20 cellular contexts compared by ENCODE assay signal in the genomic region with DNA sequence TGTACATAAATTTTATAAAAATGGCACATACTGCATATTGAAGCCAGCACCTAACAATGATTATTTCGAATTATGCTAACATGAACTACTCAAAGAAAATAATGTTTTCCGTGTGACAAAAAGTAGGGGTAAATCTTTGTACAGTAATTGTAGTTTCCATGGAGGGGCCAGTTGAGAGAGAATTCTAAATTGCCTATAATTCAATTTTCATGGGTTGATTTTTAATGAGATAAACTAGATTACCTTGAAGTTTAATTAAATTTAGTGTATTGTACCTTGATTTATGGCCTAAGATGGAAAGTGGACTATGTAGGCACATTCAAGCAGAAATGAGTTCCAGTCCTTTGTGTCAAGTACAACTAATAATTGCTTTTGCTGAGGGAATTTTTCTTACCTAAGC. TPM values are rescaled to one million over a fixed set of nuclear protein-coding genes. Genes with fewer than 3 reads are reported as not detected.
DNase-seq lines count a peak whose midpoint lies in the region; ATAC-seq and TF ChIP-seq lines count a peak whose summit lies in the region.
"Had no signal": no experiment of that assay in that cellular context is flagged by ENCODE, and none has a peak within 500 bp of the region (broad histone marks: within the 10 kb centered on the region; RNA-seq: fewer than 3 reads in every experiment).

No MANE protein-coding gene starts in this region.

- TF ChIP-seq EP300 in SK-N-SH (IDR thresholded peaks at IDR 0.05; ENCODE audit: borderline replicate concordance in 1 of 2, low read depth in 1 of 2, low read length in 1 of 2) = no peak

- H3K4me1 Mint-ChIP-seq in mesothelial cell of epicardium = peaks cover 44% of the 10 kb centered on the region
- H3K4me1 Mint-ChIP-seq in activated naive CD4-positive, alpha-beta T cell treated with anti-CD3 and anti-CD28 coated beads, Interleukin-2, amount 10 ng/mL, durations not matched to agents 7 days and 5 days = peaks cover 8% of the 10 kb centered on the region

- no peaks in the 10 kb centered on the region for H3K36me3 Mint-ChIP-seq in mesothelial cell of epicardium
- no peaks in the 10 kb centered on the region for H3K36me3 Mint-ChIP-seq in activated naive CD4-positive, alpha-beta T cell treated with anti-CD3 and anti-CD28 coated beads, Interleukin-2, amount 10 ng/mL, durations not matched to agents 7 days and 5 days

- TF ChIP-seq RAD21 in SK-N-SH (IDR thresholded peaks at IDR 0.05; ENCODE audit: low read length) = no peak

- H3K36me3 ChIP-seq in SK-N-SH (replicated peaks in 1 of 2; ENCODE audit: control insufficient read depth in 1 of 2, insufficient read depth in 2 of 2, low read length in 1 of 2) = peaks cover 0 to 7% of the 10 kb centered on the region in 2 experiments
- H3K36me3 ChIP-seq: BLaER1 had no signal

- ATAC-seq in SK-N-SH treated with all-trans-retinoic acid at 6 μM for 48 hours = no peak
- ATAC-seq: CD8-positive, alpha-beta T cell; GM23338; HCT116 had no signal

- H3K9me3 ChIP-seq in SK-N-SH = no peaks in the 10 kb centered on the region
- H3K9me3 ChIP-seq: BLaER1, Caco-2 had no signal

- peak overlapping the region; percentile 11 for H3K27ac Mint-ChIP-seq in mesothelial cell of epicardium
- no peak overlapping the region for H3K27ac Mint-ChIP-seq in activated naive CD4-positive, alpha-beta T cell treated with anti-CD3 and anti-CD28 coated beads, Interleukin-2, amount 10 ng/mL, durations not matched to agents 7 days and 5 days
- H3K27ac Mint-ChIP-seq: B cell; CD8-positive, alpha-beta T cell; GM23338; H9; HFFc6 had no signal

- no peaks in the 10 kb centered on the region for H3K9me2 ChIP-seq in SK-N-SH

- peaks cover 85% of the 10 kb centered on the region for H4K20me1 ChIP-seq in SK-N-SH (ENCODE audit: insufficient read depth)

- no peak overlapping the region for H3K27ac ChIP-seq in SK-N-SH (ENCODE audit: low read depth in 2 of 2, low read length in 1 of 2)
- H3K27ac ChIP-seq: 22Rv1, BLaER1, C4-2B had no signal

- TF ChIP-seq CTCF in SK-N-SH (IDR thresholded peaks at IDR 0.05) = no peak
- TF ChIP-seq CTCF in mesothelial cell of epicardium (IDR thresholded peaks at IDR 0.05; ENCODE audit: unreplicated experiment) = no peak

- no peaks in the 10 kb centered on the region for H3K9me3 Mint-ChIP-seq in mesothelial cell of epicardium
- no peaks in the 10 kb centered on the region for H3K9me3 Mint-ChIP-seq in activated naive CD4-positive, alpha-beta T cell treated with anti-CD3 and anti-CD28 coated beads, Interleukin-2, amount 10 ng/mL, durations not matched to agents 7 days and 5 days
- H3K9me3 Mint-ChIP-seq: CD4-positive, CD25-positive, alpha-beta regulatory T cell; CD8-positive, alpha-beta T cell; GM23338; HFFc6 had no signal

- H3K27me3 ChIP-seq in SK-N-SH (ENCODE audit: insufficient read depth) = no peaks in the 10 kb centered on the region

- H3K4me3 ChIP-seq in SK-N-SH (ENCODE audit: low read depth in 2 of 2, low read length in 1 of 2) = no peak overlapping the region
- H3K4me3 ChIP-seq: BLaER1, GM23338 had no signal

- POLR2A ChIA-PET in SK-N-SH (lab: Yijun Ruan, JAX) = no interaction called here

- 93% methylated on average over 2 of the region's 2 CpGs for WGBS in SK-N-SH (ENCODE audit: low lambda C conversion rate)

- H3K27me3 Mint-ChIP-seq in mesothelial cell of epicardium (ENCODE audit: low read depth) = no peaks in the 10 kb centered on the region
- peaks cover 32% of the 10 kb centered on the region for H3K27me3 Mint-ChIP-seq in activated naive CD4-positive, alpha-beta T cell treated with anti-CD3 and anti-CD28 coated beads, Interleukin-2, amount 10 ng/mL, durations not matched to agents 7 days and 5 days
- H3K27me3 Mint-ChIP-seq: B cell had no signal

- CTCF ChIA-PET in SK-N-SH (lab: Yijun Ruan, JAX) = interaction anchor here (0.7 kb wide), 1 partner anchor 12 kb away, joined by 3 read pairs; no protein-coding TSS in a partner anchor
- CTCF ChIA-PET in activated naive CD4-positive, alpha-beta T cell treated with anti-CD3 and anti-CD28 coated beads, Interleukin-2, amount 10 ng/mL, durations not matched to agents 7 days and 5 days (lab: Charles Lee) = no interaction called here

- H3K79me2 ChIP-seq in SK-N-SH (ENCODE audit: insufficient read depth) = peaks cover 94% of the 10 kb centered on the region

- H3K9ac ChIP-seq in SK-N-SH = no peak overlapping the region
- H3K9ac ChIP-seq: BLaER1 had no signal

- DNase-seq in SK-N-SH (no peak), SK-N-DZ (ENCODE audit: low spot score) (peak; percentile 71), mesothelial cell of epicardium (ENCODE audit: low spot score in 2 of 2, unreplicated experiment in 2 of 2) (no peak), hippocampal formation (lab: John Stamatoyannopoulos, UW) (no peak)
- DNase-seq in activated naive CD4-positive, alpha-beta T cell treated with anti-CD3 and anti-CD28 coated beads, Interleukin-2, amount 10 ng/mL, durations not matched to agents 7 days and 5 days = no peak
- no peak for DNase-seq in activated CD4-positive, CD25-positive, alpha-beta regulatory T cell (lab: John Stamatoyannopoulos, UW)
- DNase-seq: Caco-2; CD4-positive, CD25-positive, alpha-beta regulatory T cell; CD8-positive, alpha-beta T cell; DMS153; DND-41; H9; HFFc6 had no signal

- H2AFZ ChIP-seq in SK-N-SH (ENCODE audit: low read depth) = no peak overlapping the region
- H2AFZ ChIP-seq: GM23338 had no signal

- H3K4me1 ChIP-seq in SK-N-SH (ENCODE audit: control insufficient read depth in 1 of 2, insufficient read depth in 2 of 2, low read depth in 1 of 2, low read length in 1 of 2) = peaks cover 14% of the 10 kb centered on the region in 2 experiments; a peak in 3 of 4 replicates

- H3F3A ChIP-seq in SK-N-SH (replicated peaks; ENCODE audit: insufficient read depth) = peaks cover 17% of the 10 kb centered on the region

- H3K4me2 ChIP-seq in SK-N-SH = no peak overlapping the region
- H3K4me2 ChIP-seq: BLaER1, GM23338 had no signal

- no peak overlapping the region for H3K4me3 Mint-ChIP-seq in mesothelial cell of epicardium
- H3K4me3 Mint-ChIP-seq in activated naive CD4-positive, alpha-beta T cell treated with anti-CD3 and anti-CD28 coated beads, Interleukin-2, amount 10 ng/mL, durations not matched to agents 7 days and 5 days = no peak overlapping the region
- H3K4me3 Mint-ChIP-seq: B cell; CD8-positive, alpha-beta T cell; GM23338; H9; HFFc6 had no signal

TF ChIP-seq in SK-N-SH treated with all-trans-retinoic acid at 6 μM for 48 hours, 23 proteins besides CTCF, POLR2A, EP300 and RAD21:
- TF ChIP-seq ISL1 (CRISPR knock-in tag; IDR thresholded peaks at IDR 0.05) (peak; percentile 64), SNAI2 (CRISPR knock-in tag; IDR thresholded peaks at IDR 0.05) (no peak), ZC3H10 (CRISPR knock-in tag; IDR thresholded peaks at IDR 0.05) (peak; percentile 6; the same call in 1 of the 2 replicates)
- TF ChIP-seq, protein P1, sequence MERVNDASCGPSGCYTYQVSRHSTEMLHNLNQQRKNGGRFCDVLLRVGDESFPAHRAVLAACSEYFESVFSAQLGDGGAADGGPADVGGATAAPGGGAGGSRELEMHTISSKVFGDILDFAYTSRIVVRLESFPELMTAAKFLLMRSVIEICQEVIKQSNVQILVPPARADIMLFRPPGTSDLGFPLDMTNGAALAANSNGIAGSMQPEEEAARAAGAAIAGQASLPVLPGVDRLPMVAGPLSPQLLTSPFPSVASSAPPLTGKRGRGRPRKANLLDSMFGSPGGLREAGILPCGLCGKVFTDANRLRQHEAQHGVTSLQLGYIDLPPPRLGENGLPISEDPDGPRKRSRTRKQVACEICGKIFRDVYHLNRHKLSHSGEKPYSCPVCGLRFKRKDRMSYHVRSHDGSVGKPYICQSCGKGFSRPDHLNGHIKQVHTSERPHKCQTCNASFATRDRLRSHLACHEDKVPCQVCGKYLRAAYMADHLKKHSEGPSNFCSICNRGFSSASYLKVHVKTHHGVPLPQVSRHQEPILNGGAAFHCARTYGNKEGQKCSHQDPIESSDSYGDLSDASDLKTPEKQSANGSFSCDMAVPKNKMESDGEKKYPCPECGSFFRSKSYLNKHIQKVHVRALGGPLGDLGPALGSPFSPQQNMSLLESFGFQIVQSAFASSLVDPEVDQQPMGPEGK (CRISPR knock-in tag; IDR thresholded peaks at IDR 0.05; ENCODE audit: borderline replicate concordance) = no peak

TF ChIP-seq in SK-N-SH, 30 proteins besides CTCF, POLR2A, EP300 and RAD21 (continues in another document):
- TF ChIP-seq RXRA (IDR thresholded peaks at IDR 0.05; ENCODE audit: borderline replicate concordance, low read depth) (no peak), SMC3 (IDR thresholded peaks at IDR 0.05; ENCODE audit: low read depth, low read length) (no peak), TEAD4 (IDR thresholded peaks at IDR 0.05; ENCODE audit: borderline replicate concordance, insufficient read depth) (no peak), GATA2 (CRISPR knock-in tag; IDR thresholded peaks at IDR 0.05) (no peak), FOXJ3 (CRISPR knock-in tag; IDR thresholded peaks at IDR 0.05) (no peak), MXI1 (IDR thresholded peaks at IDR 0.05; ENCODE audit: low read depth, low read length) (no peak), RCOR1 (IDR thresholded peaks at IDR 0.05; ENCODE audit: low read length) (no peak), EZH2phosphoT487 (IDR thresholded peaks at IDR 0.05; ENCODE audit: borderline replicate concordance, low read depth) (no peak), TAF1 (IDR thresholded peaks at IDR 0.05; ENCODE audit: borderline replicate concordance, low read depth, low read length) (no peak)
- TF ChIP-seq, protein P2, sequence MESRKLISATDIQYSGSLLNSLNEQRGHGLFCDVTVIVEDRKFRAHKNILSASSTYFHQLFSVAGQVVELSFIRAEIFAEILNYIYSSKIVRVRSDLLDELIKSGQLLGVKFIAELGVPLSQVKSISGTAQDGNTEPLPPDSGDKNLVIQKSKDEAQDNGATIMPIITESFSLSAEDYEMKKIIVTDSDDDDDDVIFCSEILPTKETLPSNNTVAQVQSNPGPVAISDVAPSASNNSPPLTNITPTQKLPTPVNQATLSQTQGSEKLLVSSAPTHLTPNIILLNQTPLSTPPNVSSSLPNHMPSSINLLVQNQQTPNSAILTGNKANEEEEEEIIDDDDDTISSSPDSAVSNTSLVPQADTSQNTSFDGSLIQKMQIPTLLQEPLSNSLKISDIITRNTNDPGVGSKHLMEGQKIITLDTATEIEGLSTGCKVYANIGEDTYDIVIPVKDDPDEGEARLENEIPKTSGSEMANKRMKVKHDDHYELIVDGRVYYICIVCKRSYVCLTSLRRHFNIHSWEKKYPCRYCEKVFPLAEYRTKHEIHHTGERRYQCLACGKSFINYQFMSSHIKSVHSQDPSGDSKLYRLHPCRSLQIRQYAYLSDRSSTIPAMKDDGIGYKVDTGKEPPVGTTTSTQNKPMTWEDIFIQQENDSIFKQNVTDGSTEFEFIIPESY (IDR thresholded peaks at IDR 0.05; ENCODE audit: borderline replicate concordance, low read depth) = no peak

RNA-seq across cellular contexts. Expression of a gene that starts 5.0 kb away (rescaled TPM):
- polyA plus RNA-seq in SK-N-SH (2012; rRNA removed) = 408 and 424 TPM in 2 replicates
- 487 and 491 TPM in 2 replicates for polyA plus RNA-seq in SK-N-SH (2012; cell fraction: cytosol; rRNA removed)
- polyA plus RNA-seq in SK-N-SH (2012; cell fraction: nucleus; rRNA removed) = 445 and 542 TPM in 2 replicates
- 113 and 122 TPM in 2 replicates for polyA plus RNA-seq in SK-N-DZ (2014; cell fraction: cytosol; rRNA removed)
- polyA plus RNA-seq in SK-N-DZ (2014; cell fraction: nucleus; rRNA removed) = 120 and 142 TPM in 2 replicates
- total RNA-seq in mesothelial cell of epicardium = 234 to 240 TPM (median 239 TPM) in 3 replicates
